In the genomic region with DNA sequence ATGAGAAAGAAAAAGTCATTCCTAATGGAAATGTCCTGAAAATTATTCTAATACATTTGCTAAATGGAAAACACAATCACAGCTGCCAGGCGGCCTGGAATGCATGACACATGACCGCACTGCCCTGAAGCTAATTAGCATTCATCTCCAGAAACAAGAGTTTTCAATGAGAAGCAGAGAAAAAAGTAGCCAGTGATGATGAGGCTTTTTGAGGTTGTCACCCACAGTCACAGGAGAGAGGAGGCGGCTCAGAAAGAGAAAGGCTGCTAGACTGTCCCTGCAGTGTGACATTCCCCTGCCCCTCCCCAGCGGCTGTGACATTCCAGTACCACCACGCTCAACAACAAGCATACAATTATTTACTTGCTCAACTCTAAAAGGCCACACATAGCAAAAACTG, we compare ENCODE assay signal across 11 cellular contexts.
A peak's percentile ranks its signal among the peaks of the same experiment; 100 is the strongest.
DNase-seq lines count a peak whose midpoint lies in the region; ATAC-seq and TF ChIP-seq lines count a peak whose summit lies in the region.
"Had no signal": no experiment of that assay in that cellular context is flagged by ENCODE, and none has a peak within 500 bp of the region (broad histone marks: within the 10 kb centered on the region; RNA-seq: fewer than 3 reads in every experiment).

No MANE protein-coding gene starts in this region.

- H3K4me3 Mint-ChIP-seq in H9, result peak overlapping the region; percentile 70 to 73; a peak in 4 of 5 replicates

- peaks cover 39 to 44% of the 10 kb centered on the region in 2 experiments for H3K4me1 Mint-ChIP-seq in H9

- no peak overlapping the region for H3K56ac ChIP-seq in H9 (ENCODE audit: insufficient read length, low read depth, low read length)
- H3K56ac ChIP-seq in mesendoderm (ENCODE audit: low read length), result no peak overlapping the region

- H4K91ac ChIP-seq in H9 (ENCODE audit: insufficient read length, low read depth, low read length), result no peak overlapping the region

- H2BK12ac ChIP-seq in H9 (ENCODE audit: insufficient read length, low read depth, low read length), result no peak overlapping the region

- no peak overlapping the region for H3K14ac ChIP-seq in H9 (ENCODE audit: insufficient read depth, low read length)

- H2BK5ac ChIP-seq in H9 (ENCODE audit: insufficient read length, low read length) (no peak overlapping the region), mesendoderm (ENCODE audit: low read length) (no peak overlapping the region)

- H3K27me3 Mint-ChIP-seq in H9 (ENCODE audit: low read depth), result no peaks in the 10 kb centered on the region; the same call in 1 of the 2 replicates

- H3K4me3 ChIP-seq in mammary epithelial cell (replicated peaks in 1 of 3; ENCODE audit: insufficient read depth in 1 of 3, low read depth in 2 of 3, low read length in 3 of 3), result no peak overlapping the region
- H3K4me3 ChIP-seq in mesendoderm (ENCODE audit: low read length), result no peak overlapping the region
- H3K4me3 ChIP-seq: spleen had no signal

- H3K9ac ChIP-seq in H9 (ENCODE audit: extremely low read depth, insufficient read length, low read length), result no peak overlapping the region
- H3K9ac ChIP-seq in mammary epithelial cell (ENCODE audit: insufficient read depth, low read length), result no peak overlapping the region
- H3K9ac ChIP-seq in mesendoderm (ENCODE audit: low read length), result no peak overlapping the region

- TF ChIP-seq CTCF in H9 (conservative IDR thresholded peaks at IDR 0.05), result no peak
- TF ChIP-seq CTCF in mammary epithelial cell (conservative IDR thresholded peaks at IDR 0.05 in 1 of 2, IDR thresholded peaks at IDR 0.05 in 1 of 2; ENCODE audit: extremely low read depth in 1 of 2, insufficient read depth in 1 of 2, low read depth in 1 of 2, low read length in 2 of 2), result no peak
- no peak for TF ChIP-seq CTCF in GM13976 (IDR thresholded peaks at IDR 0.05; ENCODE audit: borderline replicate concordance, control extremely low read depth, extremely low read depth, insufficient read depth, missing control alignments)

- peaks cover 7 to 22% (median 12%) of the 10 kb centered on the region in 3 experiments; a peak in 6 of 7 replicates for H3K36me3 Mint-ChIP-seq in H9 (ENCODE audit: insufficient read depth in 1 of 3, low read depth in 3 of 3)

- DNase-seq in A172 (ENCODE audit: low spot score) (peak; percentile 55), H9 (no peak), mammary epithelial cell (peak; percentile 71), mesendoderm (peak; percentile 97), GM13976 (ENCODE audit: low spot score) (no peak), SHP77 (lab: John Stamatoyannopoulos, UW) (no peak)
- DNase-seq: activated CD8-positive, alpha-beta memory T cell treated with anti-CD3 and anti-CD28 coated beads, Interleukin-2, amount 50 U/mL, for 48 hours; DMS153; spleen had no signal

- in situ Hi-C loops in mammary epithelial cell (cut with MboI; ENCODE audit: low sequenced_read_pairs in 2 of 2), result no loop called here
- in situ Hi-C loops in GM13976 (cut with MboI; ENCODE audit: low sequenced_read_pairs, unreplicated experiment), result no loop called here

- H4K8ac ChIP-seq in H9 (replicated peaks; ENCODE audit: insufficient read length, low read depth, low read length), result no peak overlapping the region
- H4K8ac ChIP-seq in mesendoderm (ENCODE audit: low read depth, low read length), result no peak overlapping the region

- ATAC-seq in HG02852 (IDR thresholded peaks at IDR 0.05; ENCODE audit: unreplicated experiment) (no peak), GM19328 (IDR thresholded peaks at IDR 0.05; ENCODE audit: unreplicated experiment) (no peak)

- no peak overlapping the region for H3K4ac ChIP-seq in H9 (ENCODE audit: low read depth, low read length)
- no peak overlapping the region for H3K4ac ChIP-seq in mesendoderm (ENCODE audit: low read depth, low read length)

- H2BK120ac ChIP-seq in H9 (ENCODE audit: low read depth, low read length, poor library complexity, severe bottlenecking) (no peak overlapping the region), mesendoderm (ENCODE audit: low read depth, low read length) (no peak overlapping the region)

- no peaks in the 10 kb centered on the region for H4K20me1 ChIP-seq in H9 (ENCODE audit: control insufficient read depth, insufficient read depth, insufficient read length)
- no peaks in the 10 kb centered on the region for H4K20me1 ChIP-seq in mammary epithelial cell (ENCODE audit: insufficient read depth, low read length)

- H3K36me3 ChIP-seq in mammary epithelial cell (ENCODE audit: insufficient read depth, low read length) (no peaks in the 10 kb centered on the region), mesendoderm (ENCODE audit: control insufficient read depth, insufficient read depth, low read length) (no peaks in the 10 kb centered on the region)
- H3K36me3 ChIP-seq: spleen had no signal

- H3K27ac Mint-ChIP-seq in H9, result peak overlapping the region; percentile 16 to 68 (median 66); a peak in 4 of 7 replicates

- H2AK5ac ChIP-seq in H9 (ENCODE audit: insufficient read length, low read length) (no peak overlapping the region), mesendoderm (ENCODE audit: low read length) (no peak overlapping the region)

- H2AFZ ChIP-seq in H9 (ENCODE audit: low read length) (no peak overlapping the region), mammary epithelial cell (ENCODE audit: low read depth, low read length) (peak overlapping the region; percentile 83)

- H3K4me1 ChIP-seq in H9 (ENCODE audit: insufficient read depth, low read length) (peaks cover 11% of the 10 kb centered on the region; the same call in 1 of the 2 replicates), mammary epithelial cell (ENCODE audit: insufficient read depth, low read length) (peaks cover 18% of the 10 kb centered on the region), mesendoderm (ENCODE audit: control insufficient read depth, low read depth, low read length) (peaks cover 18% of the 10 kb centered on the region)

- peaks cover 7% of the 10 kb centered on the region for H3K23me2 ChIP-seq in H9 (ENCODE audit: insufficient read length, low read depth, low read length, poor library complexity, severe bottlenecking)

- H3K9me3 Mint-ChIP-seq in H9, result peaks cover 15 to 21% of the 10 kb centered on the region in 2 experiments; a peak in 4 of 5 replicates

- CTCF ChIA-PET in mammary epithelial cell (lab: Charles Lee; ENCODE audit: low non-redundant PET), result no interaction called here

- no peaks in the 10 kb centered on the region for H3K79me2 ChIP-seq in H9 (ENCODE audit: insufficient read depth, low read length)
- H3K79me2 ChIP-seq in mammary epithelial cell (ENCODE audit: insufficient read depth, low read length), result no peaks in the 10 kb centered on the region
- H3K79me2 ChIP-seq in mesendoderm (ENCODE audit: control insufficient read depth, insufficient read depth, low read length), result peaks cover 3% of the 10 kb centered on the region

- H3K9me3 ChIP-seq in H9 (ENCODE audit: control insufficient read depth, low read depth, low read length) (peaks cover 14% of the 10 kb centered on the region), mammary epithelial cell (replicated peaks; ENCODE audit: insufficient read depth, low read length) (peaks cover 5% of the 10 kb centered on the region)

- peak overlapping the region; percentile 95 for H3K4me2 ChIP-seq in H9 (ENCODE audit: insufficient read depth, insufficient read length, low read length)
- peak overlapping the region; percentile 73 for H3K4me2 ChIP-seq in mammary epithelial cell (ENCODE audit: insufficient read depth, low read depth, low read length)
- no peak overlapping the region for H3K4me2 ChIP-seq in mesendoderm (ENCODE audit: low read length)

- H3K27ac ChIP-seq in H9 (ENCODE audit: insufficient read length, low read depth, low read length) (peak overlapping the region; percentile 82), mammary epithelial cell (ENCODE audit: insufficient read depth, low read depth, low read length) (no peak overlapping the region), mesendoderm (ENCODE audit: low read depth, low read length) (peak overlapping the region; percentile 95)
- H3K27ac ChIP-seq: spleen had no signal

- H3K27me3 ChIP-seq in H9 (ENCODE audit: insufficient read depth, low read length), result no peaks in the 10 kb centered on the region
- H3K27me3 ChIP-seq in mammary epithelial cell (ENCODE audit: insufficient read depth, low read length), result no peaks in the 10 kb centered on the region
- H3K27me3 ChIP-seq in mesendoderm (ENCODE audit: insufficient read depth, low read length, poor library complexity), result no peaks in the 10 kb centered on the region
- H3K27me3 ChIP-seq: spleen had no signal

- BruUV-seq in mammary epithelial cell (replicated peaks; lab: Mats Ljungman, UMichigan), result no TSS peak

- H2BK20ac ChIP-seq in H9 (ENCODE audit: low read depth, low read length, poor library complexity, severe bottlenecking), result no peak overlapping the region

- WGBS in H9 (ENCODE audit: extremely low coverage, insufficient read length, low lambda C conversion rate), result no CpG with 5 or more reads among the region's 5 CpGs
- 6% methylated on average over 5 of the region's 5 CpGs for WGBS in mammary epithelial cell (ENCODE audit: low coverage, missing lambda C conversion rate)
- no CpG with 5 or more reads among the region's 5 CpGs for WGBS in mesendoderm (ENCODE audit: extremely low coverage, insufficient coverage, low lambda C conversion rate)

- H3K18ac ChIP-seq in H9 (ENCODE audit: insufficient read length, low read depth, low read length), result no peak overlapping the region
- peak overlapping the region; percentile 68 for H3K18ac ChIP-seq in mesendoderm (ENCODE audit: low read length)

- H2BK15ac ChIP-seq in H9 (ENCODE audit: low read depth, low read length) (no peak overlapping the region), mesendoderm (replicated peaks; ENCODE audit: low read depth) (no peak overlapping the region)

- H3K23ac ChIP-seq in H9 (ENCODE audit: insufficient read length, low read depth, low read length) (no peak overlapping the region), mesendoderm (ENCODE audit: low read length) (no peak overlapping the region)

- H4K5ac ChIP-seq in H9 (ENCODE audit: insufficient read length, low read depth, low read length), result no peak overlapping the region
- no peak overlapping the region for H4K5ac ChIP-seq in mesendoderm (ENCODE audit: low read length)

- H3K79me1 ChIP-seq in H9 (ENCODE audit: insufficient read depth, low read depth, low read length, poor library complexity, severe bottlenecking) (no peaks in the 10 kb centered on the region), mesendoderm (ENCODE audit: low read length) (peaks cover 5% of the 10 kb centered on the region)

- dilution Hi-C loops in mammary epithelial cell (cut with HindIII; ENCODE audit: low sequenced_read_pairs), result no loop called here

- intact Hi-C loops in mammary epithelial cell (cut with micrococcal nuclease), result no loop called here

- H3T11ph ChIP-seq in H9 (ENCODE audit: low read length), result no peak overlapping the region

Comparison
In these comparisons a context has a peak if more than half of its experiments do, and no peak if none do; other contexts are left out.
1. DNase-seq: peak in A172 (single experiment), mammary epithelial cell (single experiment) and mesendoderm (single experiment); none in H9 (single experiment), GM13976 (single experiment) and SHP77 (0 of 2).